Comparison of ENCODE assay signal across 8 cellular contexts in the genomic region with DNA sequence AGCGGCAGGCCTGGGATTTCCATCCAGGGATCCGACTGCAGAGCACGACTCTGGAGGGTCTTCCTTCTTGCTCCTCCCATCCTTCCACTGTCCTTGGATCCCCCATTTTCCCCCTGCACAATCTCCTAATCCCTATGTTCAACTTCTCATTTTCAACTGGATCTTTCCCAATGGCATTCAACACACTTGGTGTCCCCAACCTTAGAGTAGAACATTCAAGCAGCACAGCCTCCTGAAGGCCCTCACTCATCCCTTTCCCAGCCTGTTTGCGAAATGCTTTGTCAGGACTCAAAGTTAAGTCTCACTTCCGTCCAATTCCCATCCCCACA. TPM values are rescaled to one million over a fixed set of nuclear protein-coding genes. Genes with fewer than 3 reads are reported as not detected.
A peak's percentile ranks its signal among the peaks of the same experiment; 100 is the strongest.
DNase-seq lines count a peak whose midpoint lies in the region; TF ChIP-seq lines count a peak whose summit lies in the region.

No MANE protein-coding gene starts in this region.

- H3K4me3 ChIP-seq in kidney epithelial cell (ENCODE audit: low read depth, low read length): peak overlapping the region; percentile 66
- peak overlapping the region; percentile 82 to 89 for H3K4me3 ChIP-seq in testis

- H3K36me3 ChIP-seq in kidney epithelial cell (ENCODE audit: control insufficient read depth, insufficient read depth, low read length) (peaks cover 8% of the 10 kb centered on the region), testis (ENCODE audit: low read depth, missing control alignments) (no peaks in the 10 kb centered on the region)

- CTCF ChIA-PET in activated CD4-positive, alpha-beta T cell treated with anti-CD3 and anti-CD28 coated beads, Interleukin-2, amount 10 ng/mL, durations not matched to agents 7 days and 5 days (lab: Charles Lee): interaction anchor here (0.7 to 2.8 kb wide), 35 partner anchors 10 to 627 kb away, joined by 3 to 41 read pairs (median 5); a partner anchor contains a TSS

- H3K9me3 Mint-ChIP-seq in activated CD4-positive, alpha-beta T cell treated with anti-CD3 and anti-CD28 coated beads, Interleukin-2, amount 10 ng/mL, durations not matched to agents 7 days and 5 days: no peaks in the 10 kb centered on the region
- H3K9me3 Mint-ChIP-seq in activated naive CD8-positive, alpha-beta T cell (ENCODE audit: low read depth): no peaks in the 10 kb centered on the region

- H3K4me3 Mint-ChIP-seq in activated CD4-positive, alpha-beta T cell treated with anti-CD3 and anti-CD28 coated beads, Interleukin-2, amount 10 ng/mL, durations not matched to agents 7 days and 5 days: peak overlapping the region; percentile 83
- peak overlapping the region; percentile 95 for H3K4me3 Mint-ChIP-seq in activated naive CD8-positive, alpha-beta T cell

- POLR2A ChIA-PET in activated CD4-positive, alpha-beta T cell treated with anti-CD3 and anti-CD28 coated beads, Interleukin-2, amount 10 ng/mL, durations not matched to agents 7 days and 5 days (lab: Charles Lee): interaction anchor here (0.5 to 0.7 kb wide), 2 partner anchors 43 to 176 kb away, joined by 3 read pairs; no protein-coding TSS in a partner anchor

- peaks cover 9% of the 10 kb centered on the region for H3K4me1 ChIP-seq in testis

- TF ChIP-seq CTCF in kidney epithelial cell (IDR thresholded peaks at IDR 0.05; ENCODE audit: insufficient read depth, low read length, poor library complexity, severe bottlenecking): no peak
- no peak for TF ChIP-seq CTCF in testis (IDR thresholded peaks at IDR 0.05)

- H3K27ac Mint-ChIP-seq in activated CD4-positive, alpha-beta T cell treated with anti-CD3 and anti-CD28 coated beads, Interleukin-2, amount 10 ng/mL, durations not matched to agents 7 days and 5 days: peak overlapping the region; percentile 88
- peak overlapping the region; percentile 96 for H3K27ac Mint-ChIP-seq in activated naive CD8-positive, alpha-beta T cell

- no peaks in the 10 kb centered on the region for H3K9me3 ChIP-seq in testis

- no peak for DNase-seq in activated CD4-positive, alpha-beta T cell treated with anti-CD3 and anti-CD28 coated beads, Interleukin-2, amount 10 ng/mL, durations not matched to agents 7 days and 5 days
- no peak for DNase-seq in activated CD4-positive, alpha-beta T cell treated with anti-CD3 and anti-CD28 coated beads, Interleukin-2, amount 50 U/mL, for 4 hours
- DNase-seq in kidney epithelial cell (ENCODE audit: low read depth): no peak
- DNase-seq in testis: no peak
- DNase-seq in NCI-H2029 (lab: John Stamatoyannopoulos, UW): no peak
- DNase-seq in activated CD8-positive, alpha-beta memory T cell treated with anti-CD3 and anti-CD28 coated beads, Interleukin-2, amount 50 U/mL, for 4 hours: no peak
- no peak for DNase-seq in RKO (ENCODE audit: low spot score)

- H3K27me3 ChIP-seq in kidney epithelial cell (ENCODE audit: control insufficient read depth, insufficient read depth, low read length): no peaks in the 10 kb centered on the region
- no peaks in the 10 kb centered on the region for H3K27me3 ChIP-seq in testis

- H3K36me3 Mint-ChIP-seq in activated CD4-positive, alpha-beta T cell treated with anti-CD3 and anti-CD28 coated beads, Interleukin-2, amount 10 ng/mL, durations not matched to agents 7 days and 5 days (ENCODE audit: low read depth): peaks cover 39% of the 10 kb centered on the region
- H3K36me3 Mint-ChIP-seq in activated naive CD8-positive, alpha-beta T cell: peaks cover 18% of the 10 kb centered on the region

- H3K4me1 Mint-ChIP-seq in activated CD4-positive, alpha-beta T cell treated with anti-CD3 and anti-CD28 coated beads, Interleukin-2, amount 10 ng/mL, durations not matched to agents 7 days and 5 days: peaks cover 39% of the 10 kb centered on the region
- peaks cover 30% of the 10 kb centered on the region for H3K4me1 Mint-ChIP-seq in activated naive CD8-positive, alpha-beta T cell (ENCODE audit: low read depth)

- no peak for TF ChIP-seq POLR2A in testis (IDR thresholded peaks at IDR 0.05)

- peak overlapping the region; percentile 87 to 89 for H3K27ac ChIP-seq in testis

- WGBS in testis, 2 donors: 21% methylated on average over 5 of the region's 5 CpGs

- intact Hi-C loops in testis (cut with DNase I; ENCODE audit: low total_unique reads): no loop called here

- no peaks in the 10 kb centered on the region for H3K27me3 Mint-ChIP-seq in activated CD4-positive, alpha-beta T cell treated with anti-CD3 and anti-CD28 coated beads, Interleukin-2, amount 10 ng/mL, durations not matched to agents 7 days and 5 days
- no peaks in the 10 kb centered on the region for H3K27me3 Mint-ChIP-seq in activated naive CD8-positive, alpha-beta T cell

RNA-seq across cellular contexts. Expression of a gene that starts 32.3 kb away (rescaled TPM):
- total RNA-seq in activated CD4-positive, alpha-beta T cell treated with anti-CD3 and anti-CD28 coated beads, Interleukin-2, amount 10 ng/mL, durations not matched to agents 7 days and 5 days: 100 to 1,000 TPM; 164 to 177 TPM
- total RNA-seq in kidney epithelial cell: 348 and 362 TPM in 2 replicates
- total RNA-seq in testis: 100 to 1,000 TPM; 200 to 259 TPM
- 266 TPM for polyA plus RNA-seq in testis (ENCODE audit: insufficient read depth, low read depth, low replicate concordance)
